Comparison of ENCODE assay signal across 8 cellular contexts in the genomic region with DNA sequence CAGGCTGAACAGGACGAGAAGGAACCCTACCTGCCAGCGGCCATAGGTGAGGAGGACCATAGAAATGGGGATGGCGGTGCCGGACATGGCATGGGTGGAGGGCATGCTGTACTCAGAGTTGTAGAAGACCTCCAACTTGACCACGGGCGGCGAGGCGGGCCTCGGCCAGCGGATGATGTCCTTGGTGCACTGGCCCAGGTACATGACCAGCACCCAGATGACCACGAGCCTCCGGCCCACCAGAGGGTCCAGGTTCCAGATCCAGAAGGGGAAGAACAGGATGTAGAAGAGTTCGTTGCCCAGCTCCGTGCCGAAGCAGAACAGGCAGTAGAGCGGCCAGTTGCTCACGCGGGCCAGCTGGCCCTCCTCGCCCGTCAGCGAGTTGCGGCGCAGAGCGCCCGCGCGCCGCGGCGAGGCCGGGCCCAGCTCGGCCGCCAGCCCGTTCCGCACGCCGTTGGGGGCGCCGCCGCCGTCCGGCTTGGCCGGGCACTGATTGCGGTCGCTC. TPM values are rescaled to one million over a fixed set of nuclear protein-coding genes. Genes with fewer than 3 reads are reported as not detected.
DNase-seq lines count a peak whose midpoint lies in the region; ATAC-seq, FAIRE-seq and TF ChIP-seq lines count a peak whose summit lies in the region.

No MANE protein-coding gene starts in this region.

- TF ChIP-seq CTCF in H1 (IDR thresholded peaks at IDR 0.05; ENCODE audit: control extremely low read depth in 1 of 3, insufficient read depth in 1 of 3, low read depth in 1 of 3, low read length in 3 of 3) (no peak), stomach (IDR thresholded peaks at IDR 0.05) (no peak)

- peaks cover 3% of the 10 kb centered on the region for H3K36me3 Mint-ChIP-seq in T-helper 17 cell (ENCODE audit: low read depth)

- peak overlapping the region; percentile 83; the same call in 1 of the 2 replicates for H3K18ac ChIP-seq in H1 (ENCODE audit: extremely low read depth, low read length)

- H3K4me3 ChIP-seq in H1 (ENCODE audit: extremely low read depth in 1 of 4, insufficient read depth in 2 of 4, low read depth in 3 of 4, low read length in 4 of 4) (peak overlapping the region; percentile 56 to 83 (median 80)), stomach (peak overlapping the region; percentile 74 to 98 (median 90))

- H3K4me2 ChIP-seq in H1 (ENCODE audit: insufficient read depth in 1 of 2, low read depth in 2 of 2, low read length in 2 of 2) = peak overlapping the region; percentile 72 to 95

- 2% methylated on average over 42 of the region's 45 CpGs; no CpG with 5 or more reads in 1 of the 2 experiments for WGBS in H1 (ENCODE audit: extremely low coverage in 1 of 2, insufficient coverage in 1 of 2, insufficient read length in 1 of 2, insufficient replicate concordance in 2 of 2, low coverage in 1 of 2, low lambda C conversion rate in 2 of 2, missing lambda C conversion rate in 1 of 2), 2 experiments
- WGBS in stomach, 5 donors = 0 to 2% (median 0%) methylated on average over 10 to 45 of the region's 45 CpGs

- TF ChIP-seq EP300 in H1 (IDR thresholded peaks at IDR 0.05; ENCODE audit: borderline replicate concordance in 1 of 2, low read depth in 2 of 2, low read length in 2 of 2) = no peak
- TF ChIP-seq EP300 in stomach (IDR thresholded peaks at IDR 0.05) = no peak

- H3K27me3 ChIP-seq in H1 (replicated peaks in 1 of 4; ENCODE audit: control insufficient read depth in 3 of 4, extremely low read depth in 1 of 4, insufficient read depth in 3 of 4, low read length in 3 of 4) (peaks cover 0 to 21% (median 11%) of the 10 kb centered on the region in 4 experiments; a peak in 5 of 7 replicates), stomach (no peaks in the 10 kb centered on the region)

- peak overlapping the region; percentile 75; the same call in 1 of the 2 replicates for H4K8ac ChIP-seq in H1 (ENCODE audit: extremely low read depth, insufficient read depth, low read length)

- no peak overlapping the region for H3K14ac ChIP-seq in H1 (ENCODE audit: insufficient read length)

- H4K5ac ChIP-seq in H1 (ENCODE audit: insufficient read length, low read depth, low read length) = no peak overlapping the region

- peak overlapping the region; percentile 99 for H3K4me3 Mint-ChIP-seq in T-helper 17 cell

- H3K4me1 ChIP-seq in H1 (replicated peaks in 1 of 4; ENCODE audit: control insufficient read depth in 3 of 4, insufficient read depth in 4 of 4, low read length in 3 of 4) = no peaks in the 10 kb centered on the region
- peaks cover 11 to 38% (median 28%) of the 10 kb centered on the region in 4 donors for H3K4me1 ChIP-seq in stomach

- H3K23me2 ChIP-seq in H1 (ENCODE audit: low read depth, low read length) = peaks cover 5% of the 10 kb centered on the region; the same call in 1 of the 2 replicates

- CTCF ChIA-PET in H1 (lab: Charles Lee; ENCODE audit: partially characterized antibody) = interaction anchor here (0.5 to 0.6 kb wide), 2 partner anchors 43 to 167 kb away, joined by 3 to 4 read pairs; no protein-coding TSS in a partner anchor

- H2AK5ac ChIP-seq in H1 (ENCODE audit: low read depth, low read length) = no peak overlapping the region

- no peak overlapping the region for H2BK120ac ChIP-seq in H1 (replicated peaks; ENCODE audit: low read depth, low read length)

- H3K4ac ChIP-seq in H1 (replicated peaks; ENCODE audit: insufficient read length, low read depth, low read length) = peak overlapping the region; percentile 67

- H2BK20ac ChIP-seq in H1 (ENCODE audit: low read length) = no peak overlapping the region

- intact Hi-C loops in stomach (cut with DNase I; ENCODE audit: low total_unique reads) = no loop called here

- H3K9ac ChIP-seq in H1 (replicated peaks in 1 of 4; ENCODE audit: extremely low read depth in 1 of 4, low read depth in 3 of 4, low read length in 3 of 4) = peak overlapping the region in 3 of 4 experiments; percentile 58 to 72 (median 63); a peak in 5 of 7 replicates

- H3K27me3 Mint-ChIP-seq in T-helper 17 cell = no peaks in the 10 kb centered on the region

- H4K91ac ChIP-seq in H1 (replicated peaks; ENCODE audit: insufficient read length, low read length) = no peak overlapping the region

- H2BK12ac ChIP-seq in H1 (ENCODE audit: low read depth, low read length) = peak overlapping the region; percentile 60; the same call in 1 of the 2 replicates

- H4K20me1 ChIP-seq in H1 (replicated peaks in 1 of 2; ENCODE audit: control insufficient read depth in 1 of 2, insufficient read depth in 2 of 2, low read length in 2 of 2) = no peaks in the 10 kb centered on the region

- peak; percentile 24 for ATAC-seq in GM19467 (IDR thresholded peaks at IDR 0.05; ENCODE audit: unreplicated experiment)
- ATAC-seq in HG03520 (IDR thresholded peaks at IDR 0.05; ENCODE audit: unreplicated experiment) = peak; percentile 29
- peak; percentile 34 for ATAC-seq in T-helper 17 cell

- H2BK15ac ChIP-seq in H1 (ENCODE audit: low read length) = 0 out of 2 replicates have a peak overlapping the region, but pooled peaks have one; percentile 46

- no peaks in the 10 kb centered on the region; a peak in 1 of 4 replicates for H3K79me2 ChIP-seq in H1 (ENCODE audit: control insufficient read depth in 1 of 2, insufficient read depth in 2 of 2, low read length in 2 of 2)

- H3K23ac ChIP-seq in H1 (ENCODE audit: insufficient read length) = no peak overlapping the region

- no peak overlapping the region for H2BK5ac ChIP-seq in H1 (ENCODE audit: low read depth, low read length)

- peak overlapping the region; percentile 97; the same call in 1 of the 2 replicates for H2AFZ ChIP-seq in H1 (ENCODE audit: low read length)

- no peaks in the 10 kb centered on the region for H3K79me1 ChIP-seq in H1 (ENCODE audit: low read depth, low read length)

- no peak overlapping the region for H3K27ac ChIP-seq in H1 (ENCODE audit: low read depth, low read length)
- H3K27ac ChIP-seq in stomach = peak overlapping the region; percentile 85 to 94 (median 88)

- H3K4me1 Mint-ChIP-seq in T-helper 17 cell = peaks cover 36% of the 10 kb centered on the region

- TF ChIP-seq RAD21 in H1 (IDR thresholded peaks at IDR 0.05 in 1 of 2, conservative IDR thresholded peaks at IDR 0.05 in 1 of 2; ENCODE audit: low read depth in 2 of 2, low read length in 2 of 2) = no peak

- DNase-seq in ELR (ENCODE audit: low read depth) (peak; percentile 64), T-helper 17 cell (no peak), H1 (ENCODE audit: low read depth in 1 of 2, low spot score in 2 of 2) (no peak), lung microvascular endothelial cell (ENCODE audit: low read depth in 2 of 2) (peak; percentile 51 to 56), stomach (peak; percentile 36), Kasumi-1 (lab: John Stamatoyannopoulos, UW) (no peak)

- H3K9me3 ChIP-seq in T-helper 17 cell (ENCODE audit: control insufficient read depth, low read length, poor library complexity, severe bottlenecking) (no peaks in the 10 kb centered on the region), H1 (ENCODE audit: insufficient read depth in 2 of 2, low read depth in 1 of 2, low read length in 1 of 2) (no peaks in the 10 kb centered on the region), stomach (no peaks in the 10 kb centered on the region)

- TF ChIP-seq POLR2A in H1 (IDR thresholded peaks at IDR 0.05; ENCODE audit: control extremely low read depth in 1 of 2, low read depth in 2 of 2, low read length in 2 of 2) (no peak; a peak in 2 of 3 replicates), stomach (IDR thresholded peaks at IDR 0.05) (no peak)

- POLR2A ChIA-PET in H1 (lab: Charles Lee; ENCODE audit: partially characterized antibody) = no interaction called here

- FAIRE-seq in H1 (lab: Jason Lieb, UNC) = no peak

- no peak overlapping the region for H3K56ac ChIP-seq in H1 (replicated peaks; ENCODE audit: insufficient read length, low read depth, low read length)

- H3K36me3 ChIP-seq in H1 (ENCODE audit: control insufficient read depth in 2 of 4, insufficient read depth in 4 of 4, low read length in 3 of 4) = no peaks in the 10 kb centered on the region
- no peaks in the 10 kb centered on the region for H3K36me3 ChIP-seq in stomach

- peak overlapping the region; percentile 95 for H3K27ac Mint-ChIP-seq in T-helper 17 cell

TF ChIP-seq in H1, 55 proteins besides CTCF, POLR2A, EP300 and RAD21 (continues in another document):
- TF ChIP-seq TAF1 (IDR thresholded peaks at IDR 0.05; ENCODE audit: low read depth, low read length) (peak; percentile 52; the same call in 1 of the 2 replicates), SIRT6 (IDR thresholded peaks at IDR 0.05; ENCODE audit: low read length) (no peak), CTBP2 (IDR thresholded peaks at IDR 0.05; ENCODE audit: borderline replicate concordance, insufficient read depth, insufficient read length, low read length) (no peak), ASH2L (IDR thresholded peaks at IDR 0.05; ENCODE audit: low read length) (peak; percentile 63), ZNF274 (IDR thresholded peaks at IDR 0.05; ENCODE audit: borderline replicate concordance, extremely low read depth, low read length) (no peak), POU5F1 (IDR thresholded peaks at IDR 0.05; ENCODE audit: low read depth, low read length) (no peak), JUND (IDR thresholded peaks at IDR 0.05; ENCODE audit: low read length) (no peak), RNF2 (IDR thresholded peaks at IDR 0.05; ENCODE audit: borderline replicate concordance, low read depth, low read length, missing control alignments, poor library complexity, severe bottlenecking) (peak; percentile 33), BRCA1 (IDR thresholded peaks at IDR 0.05; ENCODE audit: low read depth, low read length) (no peak), RBBP5 (IDR thresholded peaks at IDR 0.05; ENCODE audit: borderline replicate concordance, low read depth, low read length) (peak; percentile 68; the same call in 1 of the 2 replicates), HDAC2 (IDR thresholded peaks at IDR 0.05; ENCODE audit: borderline replicate concordance in 1 of 2, low read depth in 2 of 2, low read length in 2 of 2) (no peak; a peak in 1 of 4 replicates), TEAD4 (IDR thresholded peaks at IDR 0.05; ENCODE audit: low read depth, low read length) (no peak), PHF8 (conservative IDR thresholded peaks at IDR 0.05; ENCODE audit: low read depth, low read length) (no peak; the same call in 1 of the 2 replicates)

RNA-seq across cellular contexts. Expression of a gene that starts 0.6 kb away (rescaled TPM):
- total RNA-seq in T-helper 17 cell = 10 to 100 TPM; 13.6 to 14.2 TPM
- 6.8 and 8.1 TPM in 2 replicates for total RNA-seq in H1 (2021; fragmentation: NEBNext Ultra II Directional; extraction: Animal tissue kit (Norgen Biotek cat#: 25700))
- polyA plus RNA-seq in H1 (2011; rRNA removed) = 5.1 and 5.7 TPM in 2 replicates
- polyA plus RNA-seq in H1 (2011; cell fraction: cytosol; rRNA removed) = 4.9 TPM
- polyA plus RNA-seq in H1 (2011; cell fraction: nucleus; rRNA removed) = 2.8 TPM
- polyA plus RNA-seq in H1 (2012, experiment 1 of 2) = 3.3 to 5.5 TPM (median 3.6 TPM) in 4 replicates
- 0.91 TPM for polyA plus RNA-seq in H1 (2012, experiment 2 of 2)
- polyA plus RNA-seq in H1 (2013, experiment 1 of 2) = 13.1 TPM
- 13.8 TPM for polyA plus RNA-seq in H1 (2013, experiment 2 of 2)
- polyA minus RNA-seq in H1 (2011; rRNA and poly(A)+ RNA removed) = 3.6 and 4.8 TPM in 2 replicates
- 3.0 TPM for polyA minus RNA-seq in H1 (2011; cell fraction: cytosol; rRNA and poly(A)+ RNA removed)
- 3.6 TPM for polyA minus RNA-seq in H1 (2011; cell fraction: nucleus; rRNA and poly(A)+ RNA removed)
- total RNA-seq in lung microvascular endothelial cell = 8.5 and 9.5 TPM in 2 replicates
- 10 to 100 TPM; 13.2 to 37.7 (median 23.5) TPM for total RNA-seq in stomach
- polyA plus RNA-seq in stomach = 1 to 10 TPM; 2.7 to 5.6 (median 3.2) TPM

Comparison
In these comparisons a context has a peak if more than half of its experiments do, and no peak if none do; other contexts are left out.
1. DNase-seq: peak in ELR (single experiment), lung microvascular endothelial cell (2 of 2) and stomach (single experiment); none in T-helper 17 cell (0 of 3), H1 (0 of 2) and Kasumi-1 (0 of 2).
2. Peak in every context shown above with its lines, with median percentiles within 50 percentile points of each other: ATAC-seq.